In the genomic region with DNA sequence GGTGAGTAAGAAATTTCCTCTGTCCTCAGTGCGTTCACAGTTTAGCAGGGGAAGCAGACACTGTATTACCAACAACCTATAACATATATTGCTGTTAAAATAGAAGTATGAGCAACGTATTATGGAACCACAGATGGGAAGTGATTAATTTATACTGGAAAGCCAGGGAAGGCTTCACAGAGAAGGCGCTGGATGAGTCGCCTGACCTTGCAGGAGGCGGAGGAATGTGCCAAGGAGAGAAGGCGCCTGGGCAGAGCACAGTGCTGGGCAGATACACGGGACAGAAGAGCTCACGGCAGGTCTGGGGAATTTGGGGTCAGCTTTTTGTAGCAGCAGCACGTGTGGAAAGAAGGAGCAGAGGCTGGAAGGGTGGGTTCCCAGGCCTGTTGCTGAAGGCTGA, we compare ENCODE assay signal across 12 cellular contexts.
DNase-seq lines count a peak whose midpoint lies in the region; ATAC-seq, FAIRE-seq and TF ChIP-seq lines count a peak whose summit lies in the region.
"Had no signal": no experiment of that assay in that cellular context is flagged by ENCODE, and none has a peak within 500 bp of the region (broad histone marks: within the 10 kb centered on the region; RNA-seq: fewer than 3 reads in every experiment).

No MANE protein-coding gene starts in this region.

- dilution Hi-C loops in keratinocyte (cut with MboI; ENCODE audit: extremely low pct_ligation_motif_present, low sequenced_read_pairs): no loop called here

- no peak for TF ChIP-seq POLR2A in GM12891 (IDR thresholded peaks at IDR 0.05; ENCODE audit: low read depth, low read length)

- POLR2A ChIA-PET in CD8-positive, alpha-beta memory T cell (lab: Charles Lee): no interaction called here

- peaks cover under 1% of the 10 kb centered on the region for H3K4me1 ChIP-seq in CD8-positive, alpha-beta memory T cell (ENCODE audit: insufficient read depth, low read length)
- H3K4me1 ChIP-seq in keratinocyte (ENCODE audit: control insufficient read depth, extremely low read depth, insufficient read depth, low read length): peaks cover 13% of the 10 kb centered on the region

- TF ChIP-seq CTCF in keratinocyte (optimal IDR thresholded peaks at IDR 0.05 in 1 of 3, IDR thresholded peaks at IDR 0.05 in 1 of 3, conservative IDR thresholded peaks at IDR 0.05 in 1 of 3; ENCODE audit: extremely low read depth in 1 of 3, insufficient read depth in 2 of 3, low read length in 3 of 3): no peak

- peaks cover 0 to 19% (median 0%) of the 10 kb centered on the region in 3 donors for H3K4me1 Mint-ChIP-seq in CD8-positive, alpha-beta memory T cell

- H3K36me3 ChIP-seq in CD8-positive, alpha-beta memory T cell (ENCODE audit: insufficient read depth, low read length): peaks cover 6% of the 10 kb centered on the region
- H3K36me3 ChIP-seq in keratinocyte (ENCODE audit: control insufficient read depth in 2 of 2, extremely low read depth in 1 of 2, insufficient read depth in 2 of 2, low read length in 2 of 2): peaks cover 0 to 20% of the 10 kb centered on the region in 2 experiments

- H3K9me3 ChIP-seq in CD8-positive, alpha-beta memory T cell (ENCODE audit: low read length): no peaks in the 10 kb centered on the region
- H3K9me3 ChIP-seq in keratinocyte (ENCODE audit: control insufficient read depth, low read depth, low read length): no peaks in the 10 kb centered on the region

- H3K79me2 ChIP-seq in keratinocyte (ENCODE audit: control insufficient read depth, insufficient read depth, low read length): no peaks in the 10 kb centered on the region

- peaks cover 20 to 72% (median 30%) of the 10 kb centered on the region in 3 donors for H3K36me3 Mint-ChIP-seq in CD8-positive, alpha-beta memory T cell

- peak overlapping the region in 1 of 7 donors; percentile 50 for H3K4me3 Mint-ChIP-seq in CD8-positive, alpha-beta memory T cell
- H3K4me3 Mint-ChIP-seq: CD4-positive, alpha-beta T cell had no signal

- no peaks in the 10 kb centered on the region for H3K27me3 ChIP-seq in CD8-positive, alpha-beta memory T cell (ENCODE audit: insufficient read depth, low read length, poor library complexity, severe bottlenecking)
- no peaks in the 10 kb centered on the region for H3K27me3 ChIP-seq in keratinocyte (ENCODE audit: control insufficient read depth, extremely low read depth, insufficient read depth, low read length)

- H3K9ac ChIP-seq in keratinocyte (ENCODE audit: control insufficient read depth, extremely low read depth, insufficient read depth, low read length): no peak overlapping the region

- FAIRE-seq in keratinocyte (lab: Jason Lieb, UNC) (no peak), GM12891 (lab: Jason Lieb, UNC) (no peak)

- H3K4me3 ChIP-seq in CD8-positive, alpha-beta memory T cell (ENCODE audit: low read length): no peak overlapping the region
- no peak overlapping the region for H3K4me3 ChIP-seq in keratinocyte (ENCODE audit: control insufficient read depth in 2 of 3, extremely low read depth in 1 of 3, insufficient read depth in 2 of 3, low read depth in 1 of 3, low read length in 3 of 3)

- ATAC-seq in HG02759 (IDR thresholded peaks at IDR 0.05; ENCODE audit: unreplicated experiment) (no peak), GM18520 (IDR thresholded peaks at IDR 0.05; ENCODE audit: unreplicated experiment) (no peak), HG02571 (IDR thresholded peaks at IDR 0.05; ENCODE audit: unreplicated experiment) (no peak)

- no peaks in the 10 kb centered on the region for H3K9me3 Mint-ChIP-seq in CD8-positive, alpha-beta memory T cell
- H3K9me3 Mint-ChIP-seq: CD4-positive, alpha-beta T cell had no signal

- DNase-seq in CD8-positive, alpha-beta memory T cell: no peak
- DNase-seq in HS-5 (ENCODE audit: low read depth): peak; percentile 65
- peak; percentile 59 for DNase-seq in astrocyte of the hippocampus (ENCODE audit: low read depth, low spot score)
- no peak for DNase-seq in keratinocyte (ENCODE audit: low read depth, low spot score)
- no peak for DNase-seq in GM12891 (ENCODE audit: insufficient read length, low spot score)
- DNase-seq: CD4-positive, alpha-beta T cell; erythroblast; kidney glomerular epithelial cell; NCI-H1694 treated with DMSO at 0.1 percent for 48 hours had no signal

- H4K20me1 ChIP-seq in keratinocyte (ENCODE audit: control insufficient read depth, extremely low read depth, insufficient read depth, low read length): no peaks in the 10 kb centered on the region

- no peak overlapping the region for H2AFZ ChIP-seq in keratinocyte (ENCODE audit: control insufficient read depth, low read length)

- peak overlapping the region; percentile 13 for H3K4me2 ChIP-seq in keratinocyte (ENCODE audit: control insufficient read depth, extremely low read depth, insufficient read depth, low read depth, low read length)

- H3K27ac Mint-ChIP-seq in CD8-positive, alpha-beta memory T cell: peak overlapping the region in 6 of 8 donors; percentile 31 to 94 (median 59)
- H3K27ac Mint-ChIP-seq: CD4-positive, alpha-beta T cell had no signal

- no peak overlapping the region for H3K27ac ChIP-seq in CD8-positive, alpha-beta memory T cell (ENCODE audit: low read depth, low read length)
- no peak overlapping the region for H3K27ac ChIP-seq in keratinocyte (ENCODE audit: control insufficient read depth, insufficient read depth, low read length)

- H3K9me1 ChIP-seq in keratinocyte (ENCODE audit: control insufficient read depth, extremely low read depth, insufficient read depth, low read length): peaks cover 5% of the 10 kb centered on the region

- no peaks in the 10 kb centered on the region for H3K27me3 Mint-ChIP-seq in CD8-positive, alpha-beta memory T cell
- H3K27me3 Mint-ChIP-seq: CD4-positive, alpha-beta T cell had no signal

- CTCF ChIA-PET in CD8-positive, alpha-beta memory T cell (lab: Charles Lee): no interaction called here

TF ChIP-seq in GM12891, 5 proteins besides CTCF, POLR2A, EP300 and RAD21:
- no peak for TF ChIP-seq PAX5 (IDR thresholded peaks at IDR 0.05; ENCODE audit: insufficient read depth, low read length, severe bottlenecking)
- TF ChIP-seq POLR2AphosphoS5 (IDR thresholded peaks at IDR 0.05; ENCODE audit: low read depth, low read length): no peak
- no peak for TF ChIP-seq POU2F2 (IDR thresholded peaks at IDR 0.05; ENCODE audit: low read depth, low read length)
- TF ChIP-seq TAF1 (IDR thresholded peaks at IDR 0.05; ENCODE audit: low read depth, low read length): no peak
- TF ChIP-seq SPI1 (IDR thresholded peaks at IDR 0.05; ENCODE audit: low read depth, low read length): no peak
TF ChIP-seq in GM12891: peak in this region for 0.

Comparison
In these comparisons a context has a peak if more than half of its experiments do, and no peak if none do; other contexts are left out.
1. DNase-seq: peak in HS-5 (single experiment) and astrocyte of the hippocampus (single experiment); none in CD8-positive, alpha-beta memory T cell (0 of 5), keratinocyte (single experiment) and GM12891 (single experiment).